ENCODE assay signal across 7 cellular contexts in genomic region chr6:52598123-52598823, GRCh38. TPM values are rescaled to one million over a fixed set of nuclear protein-coding genes. Genes with fewer than 3 reads are reported as not detected.
DNase-seq lines count a peak whose midpoint lies in the region; ATAC-seq and TF ChIP-seq lines count a peak whose summit lies in the region.

No MANE protein-coding gene starts in this region.

- peak overlapping the region in 1 of 2 donors; percentile 68 for H3K27ac Mint-ChIP-seq in effector memory CD8-positive, alpha-beta T cell
- peak overlapping the region; percentile 7 for H3K27ac Mint-ChIP-seq in memory B cell

- no peaks in the 10 kb centered on the region for H3K9me3 Mint-ChIP-seq in effector memory CD8-positive, alpha-beta T cell
- no peaks in the 10 kb centered on the region for H3K9me3 Mint-ChIP-seq in memory B cell

- H3K36me3 Mint-ChIP-seq in effector memory CD8-positive, alpha-beta T cell (ENCODE audit: insufficient read depth), result no peaks in the 10 kb centered on the region
- H3K36me3 Mint-ChIP-seq in memory B cell, result no peaks in the 10 kb centered on the region

- H3K27me3 ChIP-seq in testis, result no peaks in the 10 kb centered on the region

- peaks cover 1 to 6% of the 10 kb centered on the region in 2 donors for H3K4me1 Mint-ChIP-seq in effector memory CD8-positive, alpha-beta T cell (ENCODE audit: low read depth in 2 of 2)
- H3K4me1 Mint-ChIP-seq in memory B cell, result peaks cover 26% of the 10 kb centered on the region

- H3K4me1 ChIP-seq in testis, result peaks cover 23% of the 10 kb centered on the region

- intact Hi-C loops in testis (cut with DNase I; ENCODE audit: low total_unique reads), result loop anchor here (10.0 kb wide), 1 partner anchor 183 kb away; no protein-coding TSS in a partner anchor

- no peak for TF ChIP-seq POLR2A in testis (IDR thresholded peaks at IDR 0.05)

- DNase-seq in ELF-1 (ENCODE audit: low read depth, low spot score), result peak; percentile 89
- DNase-seq in HPDE6-E6E7 (ENCODE audit: extremely low spot score), result peak; percentile 37
- DNase-seq in SHP77 (lab: John Stamatoyannopoulos, UW), result peak; percentile 62 to 66
- peak in 2 of 3 experiments; percentile 11 to 16 for DNase-seq in effector memory CD8-positive, alpha-beta T cell
- peak in 1 of 2 donors; percentile 23 for DNase-seq in memory B cell (ENCODE audit: low spot score in 2 of 2)
- peak; percentile 69 for DNase-seq in testis

- H3K27me3 Mint-ChIP-seq in effector memory CD8-positive, alpha-beta T cell, result peaks cover 0 to 21% of the 10 kb centered on the region in 2 donors
- peaks cover 1% of the 10 kb centered on the region for H3K27me3 Mint-ChIP-seq in memory B cell

- WGBS in testis, 2 donors, result 32 to 46% methylated on average over 12 of the region's 12 CpGs

- ATAC-seq in effector memory CD8-positive, alpha-beta T cell (replicated peaks), result peak; percentile 37
- ATAC-seq in memory B cell (ENCODE audit: low read depth) (peak; percentile 65), HG02763 (IDR thresholded peaks at IDR 0.05; ENCODE audit: unreplicated experiment) (no peak)

- no peaks in the 10 kb centered on the region for H3K9me3 ChIP-seq in testis

- H3K4me3 Mint-ChIP-seq in effector memory CD8-positive, alpha-beta T cell, result no peak overlapping the region
- peak overlapping the region; percentile 9 for H3K4me3 Mint-ChIP-seq in memory B cell

- H3K36me3 ChIP-seq in testis (ENCODE audit: low read depth, missing control alignments), result no peaks in the 10 kb centered on the region

- no peak overlapping the region for H3K4me3 ChIP-seq in testis

- TF ChIP-seq CTCF in testis (IDR thresholded peaks at IDR 0.05), result peak; percentile 70 to 78 (median 74)

- H3K27ac ChIP-seq in testis, result peak overlapping the region in 1 of 2 donors; percentile 3

RNA-seq across cellular contexts. Expression of gene TRAM2, which starts 21.4 kb away (rescaled TPM):
- 10 to 100 TPM; 21.1 to 26.1 TPM for total RNA-seq in testis
- polyA plus RNA-seq in testis (ENCODE audit: insufficient read depth, low read depth, low replicate concordance), result 34.7 TPM
